ENCODE assay signal across 2 cellular contexts in the genomic region with DNA sequence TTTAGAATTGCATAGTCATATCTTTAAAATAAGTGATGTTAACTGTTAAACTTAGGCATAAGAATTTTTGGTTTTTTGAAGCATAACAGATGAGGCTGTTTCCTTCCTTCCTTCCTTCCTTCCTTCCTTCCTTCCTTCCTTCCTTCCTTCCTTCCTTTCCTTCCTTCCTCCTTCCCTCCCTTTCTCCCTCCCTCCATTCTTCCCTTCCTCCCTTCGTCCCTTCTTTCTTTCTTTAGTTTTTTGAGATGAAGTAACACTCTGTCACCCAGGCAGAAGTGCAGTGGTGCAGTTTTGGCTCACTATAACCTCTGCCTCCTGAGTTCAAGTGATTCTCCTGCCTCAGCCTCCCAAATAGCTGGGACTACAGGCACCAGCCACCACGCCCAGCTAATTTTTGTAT. TPM values are rescaled to one million over a fixed set of nuclear protein-coding genes. Genes with fewer than 3 reads are reported as not detected.
"Had no signal": no experiment of that assay in that cellular context is flagged by ENCODE, and none has a peak within 500 bp of the region (broad histone marks: within the 10 kb centered on the region; RNA-seq: fewer than 3 reads in every experiment).

No MANE protein-coding gene starts in this region.

RNA-seq across cellular contexts. Expression of gene UNC79, which starts 48.3 kb away (rescaled TPM):
- total RNA-seq: dermis blood vessel endothelial cell, endothelial cell of umbilical vein had no signal
